In the genomic region with DNA sequence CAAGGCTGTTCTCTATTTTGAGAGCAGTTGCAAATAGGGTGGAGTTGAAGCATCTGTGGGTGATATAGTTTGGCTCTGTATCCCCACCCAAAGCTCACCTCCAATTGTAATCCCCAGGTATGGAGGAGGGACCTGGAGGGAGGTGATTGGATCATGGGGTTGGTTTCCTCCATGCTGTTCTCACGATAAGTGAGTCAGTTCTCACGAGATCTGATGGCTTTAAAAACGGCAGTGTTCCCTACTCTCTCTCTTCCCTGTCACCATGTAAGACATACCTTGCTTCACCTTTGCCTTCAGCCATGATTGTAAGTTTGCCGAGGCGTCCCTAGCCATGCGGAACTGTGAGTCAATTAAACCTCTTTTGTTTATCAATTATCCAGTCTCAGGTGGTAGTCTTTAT, we compare ENCODE assay signal across 1 cellular context.
TF ChIP-seq lines count a peak whose summit lies in the region.

No MANE protein-coding gene starts in this region.

TF ChIP-seq in SK-N-SH, 30 proteins besides CTCF, POLR2A, EP300 and RAD21 (continued from another document):
- TF ChIP-seq, protein P1, sequence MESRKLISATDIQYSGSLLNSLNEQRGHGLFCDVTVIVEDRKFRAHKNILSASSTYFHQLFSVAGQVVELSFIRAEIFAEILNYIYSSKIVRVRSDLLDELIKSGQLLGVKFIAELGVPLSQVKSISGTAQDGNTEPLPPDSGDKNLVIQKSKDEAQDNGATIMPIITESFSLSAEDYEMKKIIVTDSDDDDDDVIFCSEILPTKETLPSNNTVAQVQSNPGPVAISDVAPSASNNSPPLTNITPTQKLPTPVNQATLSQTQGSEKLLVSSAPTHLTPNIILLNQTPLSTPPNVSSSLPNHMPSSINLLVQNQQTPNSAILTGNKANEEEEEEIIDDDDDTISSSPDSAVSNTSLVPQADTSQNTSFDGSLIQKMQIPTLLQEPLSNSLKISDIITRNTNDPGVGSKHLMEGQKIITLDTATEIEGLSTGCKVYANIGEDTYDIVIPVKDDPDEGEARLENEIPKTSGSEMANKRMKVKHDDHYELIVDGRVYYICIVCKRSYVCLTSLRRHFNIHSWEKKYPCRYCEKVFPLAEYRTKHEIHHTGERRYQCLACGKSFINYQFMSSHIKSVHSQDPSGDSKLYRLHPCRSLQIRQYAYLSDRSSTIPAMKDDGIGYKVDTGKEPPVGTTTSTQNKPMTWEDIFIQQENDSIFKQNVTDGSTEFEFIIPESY (IDR thresholded peaks at IDR 0.05; ENCODE audit: borderline replicate concordance, low read depth) = no peak
- no peak for TF ChIP-seq TAF1 (IDR thresholded peaks at IDR 0.05; ENCODE audit: borderline replicate concordance, low read depth, low read length)
